ENCODE assay signal across 21 cellular contexts in the genomic region with DNA sequence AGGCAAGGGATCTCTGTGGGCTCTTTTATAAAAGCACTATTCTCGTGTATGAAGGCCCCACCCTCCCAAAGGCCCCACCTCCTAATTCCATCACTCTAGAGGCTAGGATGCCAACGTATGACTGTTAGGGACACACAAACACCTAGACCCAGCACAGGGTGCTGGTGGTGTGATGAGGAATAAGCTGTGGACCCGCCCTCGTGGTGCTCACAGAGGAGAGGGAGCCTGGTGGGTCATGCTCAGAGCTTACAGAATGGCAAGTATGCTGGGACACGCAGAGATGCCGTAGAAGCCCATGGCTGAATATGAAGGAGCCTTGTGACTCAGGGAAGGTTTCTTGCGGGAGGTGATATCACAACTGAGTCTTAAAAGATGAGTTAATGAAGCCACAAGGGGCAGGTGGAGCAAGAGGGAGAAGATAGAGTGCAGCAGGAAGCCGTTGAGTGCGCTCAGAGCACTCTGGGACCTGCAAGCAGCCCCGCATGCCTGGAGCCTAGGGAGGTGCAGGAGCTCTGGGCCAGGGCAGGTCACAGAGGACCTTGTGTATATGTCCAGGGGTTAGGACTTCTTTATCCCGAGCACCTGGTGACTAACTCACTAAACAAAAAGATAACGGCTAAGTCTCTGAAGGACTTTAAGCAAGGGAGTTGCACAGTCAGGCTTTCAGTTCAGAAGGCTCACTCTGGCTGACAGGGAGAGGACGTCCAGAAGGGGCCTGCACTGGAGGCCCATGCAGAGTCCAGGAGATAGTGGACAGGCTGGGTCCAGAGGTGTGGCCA.
"Had no signal": no experiment of that assay in that cellular context is flagged by ENCODE, and none has a peak within 500 bp of the region (broad histone marks: within the 10 kb centered on the region; RNA-seq: fewer than 3 reads in every experiment).

No MANE protein-coding gene starts in this region.

- H3K36me3 Mint-ChIP-seq: activated naive CD8-positive, alpha-beta T cell treated with anti-CD3 and anti-CD28 coated beads for 36 hours; memory B cell; naive thymus-derived CD4-positive, alpha-beta T cell had no signal

- DNase-seq: activated CD4-positive, alpha-beta T cell treated with anti-CD3 and anti-CD28 coated beads for 48 hours; activated CD4-positive, CD25-positive, alpha-beta regulatory T cell; activated CD8-positive, alpha-beta T cell treated with anti-CD3 and anti-CD28 coated beads for 36 hours; activated naive CD4-positive, alpha-beta T cell; activated naive CD8-positive, alpha-beta T cell treated with anti-CD3 and anti-CD28 coated beads for 36 hours; activated T-cell treated with anti-CD3 and anti-CD28 coated beads, Interleukin-2, amount 50 U/mL, for 1 hour; amniotic stem cell; central memory CD4-positive, alpha-beta T cell; colonic mucosa; gastrocnemius medialis; heart left ventricle; kidney glomerular epithelial cell; left ventricle myocardium superior; naive thymus-derived CD4-positive, alpha-beta T cell; stimulated activated naive CD8-positive, alpha-beta T cell treated with anti-CD3 and anti-CD28 coated beads, Interleukin-15, Interleukin-2, amounts not matched to agents 100 U/mL and 50 U/mL, for 24 hours; T-helper 1 cell; T-helper 9 cell; trophoblast cell had no signal

- ATAC-seq: activated CD8-positive, alpha-beta T cell treated with anti-CD3 and anti-CD28 coated beads for 36 hours; activated T-helper 17 cell treated with anti-CD3 and anti-CD28 coated beads, Interleukin-2, amount 50 U/mL, for 72 hours; gastrocnemius medialis; heart left ventricle; left ventricle myocardium superior; naive thymus-derived CD4-positive, alpha-beta T cell; stimulated activated naive CD8-positive, alpha-beta T cell treated with anti-CD3 and anti-CD28 coated beads, Interleukin-15, Interleukin-2, amounts not matched to agents 100 U/mL and 50 U/mL, for 24 hours had no signal

- H3K4me3 Mint-ChIP-seq: activated CD8-positive, alpha-beta T cell treated with anti-CD3 and anti-CD28 coated beads for 36 hours; activated naive CD8-positive, alpha-beta T cell treated with anti-CD3 and anti-CD28 coated beads for 36 hours; activated T-helper 17 cell treated with anti-CD3 and anti-CD28 coated beads, Interleukin-2, amount 50 U/mL, for 72 hours; memory B cell; naive thymus-derived CD4-positive, alpha-beta T cell had no signal

- H3K4me3 ChIP-seq: colonic mucosa, gastrocnemius medialis, heart left ventricle, suprapubic skin had no signal

- H3K27ac Mint-ChIP-seq: activated CD8-positive, alpha-beta T cell treated with anti-CD3 and anti-CD28 coated beads for 36 hours; activated naive CD8-positive, alpha-beta T cell treated with anti-CD3 and anti-CD28 coated beads for 36 hours; activated T-helper 17 cell treated with anti-CD3 and anti-CD28 coated beads, Interleukin-2, amount 50 U/mL, for 72 hours; memory B cell; naive thymus-derived CD4-positive, alpha-beta T cell had no signal

- H3K4me1 ChIP-seq: colonic mucosa, suprapubic skin had no signal

- H3K27me3 ChIP-seq: colonic mucosa, gastrocnemius medialis had no signal

- H3K9me3 ChIP-seq: colonic mucosa, gastrocnemius medialis, heart left ventricle, suprapubic skin had no signal

- H3K4me1 Mint-ChIP-seq: activated naive CD8-positive, alpha-beta T cell treated with anti-CD3 and anti-CD28 coated beads for 36 hours; activated T-helper 17 cell treated with anti-CD3 and anti-CD28 coated beads, Interleukin-2, amount 50 U/mL, for 72 hours; memory B cell; naive thymus-derived CD4-positive, alpha-beta T cell had no signal

- H3K36me3 ChIP-seq: colonic mucosa, gastrocnemius medialis, heart left ventricle, suprapubic skin had no signal

- H3K27ac ChIP-seq: colonic mucosa, gastrocnemius medialis, heart left ventricle, suprapubic skin had no signal

- H3K9me3 Mint-ChIP-seq: activated CD8-positive, alpha-beta T cell treated with anti-CD3 and anti-CD28 coated beads for 36 hours; activated naive CD8-positive, alpha-beta T cell treated with anti-CD3 and anti-CD28 coated beads for 36 hours; activated T-helper 17 cell treated with anti-CD3 and anti-CD28 coated beads, Interleukin-2, amount 50 U/mL, for 72 hours had no signal
